ENCODE assay signal across 26 cellular contexts in genomic region chr6:10793035-10793434, GRCh38. TPM values are rescaled to one million over a fixed set of nuclear protein-coding genes. Genes with fewer than 3 reads are reported as not detected.
A peak's percentile ranks its signal among the peaks of the same experiment; 100 is the strongest.
DNase-seq lines count a peak whose midpoint lies in the region; ATAC-seq, FAIRE-seq and TF ChIP-seq lines count a peak whose summit lies in the region.
"Had no signal": no experiment of that assay in that cellular context is flagged by ENCODE, and none has a peak within 500 bp of the region (broad histone marks: within the 10 kb centered on the region; RNA-seq: fewer than 3 reads in every experiment).

No MANE protein-coding gene starts in this region.

- H3K4me3 ChIP-seq in HepG2 (replicated peaks in 1 of 3; ENCODE audit: insufficient read depth in 1 of 3, low read depth in 2 of 3, low read length in 3 of 3), result no peak overlapping the region; a peak in 1 of 6 replicates
- H3K4me3 ChIP-seq in right lobe of liver, result no peak overlapping the region
- no peak overlapping the region for H3K4me3 ChIP-seq in body of pancreas
- H3K4me3 ChIP-seq: A549, BLaER1, GM12878 had no signal

- H3K4me1 ChIP-seq in HepG2 (ENCODE audit: insufficient read depth, low read length) (peaks cover 24% of the 10 kb centered on the region), right lobe of liver (no peaks in the 10 kb centered on the region), body of pancreas (no peaks in the 10 kb centered on the region)
- H3K4me1 ChIP-seq: BE2C, BLaER1 had no signal

- TF ChIP-seq CTCF in HepG2 (CRISPR knock-in tag; IDR thresholded peaks at IDR 0.05) (no peak), right lobe of liver (IDR thresholded peaks at IDR 0.05) (no peak), body of pancreas (IDR thresholded peaks at IDR 0.05) (no peak)

- intact Hi-C loops in HepG2 (cut with micrococcal nuclease; ENCODE audit: unreplicated experiment), result loop anchor here (2.0 kb wide), 1 partner anchor 70 kb away; the partner anchor contains the start of gene TMEM14C
- intact Hi-C loops in right lobe of liver (cut with DNase I), result no loop called here
- intact Hi-C loops in body of pancreas (cut with DNase I), result no loop called here

- H3K9ac ChIP-seq in HepG2 (ENCODE audit: insufficient read depth, low read depth, low read length), result no peak overlapping the region; the same call in 1 of the 2 replicates
- H3K9ac ChIP-seq: BLaER1 had no signal

- CTCF ChIA-PET in HepG2 (lab: Yijun Ruan, JAX; ENCODE audit: low intra/inter-chr PET ratio, low total read pairs), result no interaction called here

- in situ Hi-C loops in HepG2 (cut with HindIII; ENCODE audit: extremely low pct_ligation_motif_present, low pct_unique_long_range_greater_than_20kb), result no loop called here

- POLR2A ChIA-PET in HepG2 (lab: Yijun Ruan, JAX), result no interaction called here

- no peak for TF ChIP-seq RAD21 in HepG2 (CRISPR knock-in tag; IDR thresholded peaks at IDR 0.05)

- H3K27ac ChIP-seq in HepG2 (ENCODE audit: extremely low read length, insufficient read depth, low read length) (peak overlapping the region; percentile 30), right lobe of liver (no peak overlapping the region), body of pancreas (no peak overlapping the region)
- H3K27ac ChIP-seq: 22Rv1, A549, BLaER1 had no signal

- no peak overlapping the region for H2AFZ ChIP-seq in HepG2 (ENCODE audit: low read length)

- peak overlapping the region; percentile 48 for H3K4me2 ChIP-seq in HepG2 (ENCODE audit: low read depth, low read length)
- H3K4me2 ChIP-seq: A549, BLaER1 had no signal

- TF ChIP-seq POLR2A in HepG2 (IDR thresholded peaks at IDR 0.05; ENCODE audit: insufficient read depth in 1 of 2, low read depth in 2 of 2, low read length in 2 of 2) (no peak), right lobe of liver (IDR thresholded peaks at IDR 0.05) (no peak), body of pancreas (IDR thresholded peaks at IDR 0.05) (no peak)

- FAIRE-seq in HepG2 (lab: Jason Lieb, UNC), result peak; percentile 93
- FAIRE-seq: A549, GM12878, GM12892, GM18507 had no signal

- no peaks in the 10 kb centered on the region for H3K9me3 ChIP-seq in HepG2 (ENCODE audit: low read length)
- H3K9me3 ChIP-seq in right lobe of liver, result no peaks in the 10 kb centered on the region
- H3K9me3 ChIP-seq in body of pancreas, result no peaks in the 10 kb centered on the region
- H3K9me3 ChIP-seq: A549, BE2C, BLaER1 had no signal

- DNase-seq in HepG2 (ENCODE audit: low spot score) (peak; percentile 82), right lobe of liver (no peak), pons (ENCODE audit: low spot score) (peak; percentile 47), body of pancreas (no peak)
- no peak for DNase-seq in stimulated activated CD4-positive, alpha-beta T cell treated with anti-CD3 and anti-CD28 coated beads, Interleukin-4, amount 100 ng/mL, for 1 hour
- DNase-seq: BE2C; C1 segment of cervical spinal cord; CD4-positive, alpha-beta memory T cell; CD4-positive, CD25-positive, alpha-beta regulatory T cell; CD8-positive, alpha-beta memory T cell; COR-L47; DMS 273 treated with DMSO at 0.1 percent for 48 hours; DMS153; DMS53; DMS79; DND-41; EL; GDM1 had no signal

- TF ChIP-seq EP300 in HepG2 (IDR thresholded peaks at IDR 0.05; ENCODE audit: low read depth in 2 of 2, low read length in 2 of 2) (peak in 1 of 2 experiments; percentile 16; a peak in 1 of 4 replicates), HepG2 (CRISPR knock-in tag; IDR thresholded peaks at IDR 0.05; ENCODE audit: borderline replicate concordance) (no peak)

- no peaks in the 10 kb centered on the region for H4K20me1 ChIP-seq in HepG2 (ENCODE audit: insufficient read depth, low read length)
- H4K20me1 ChIP-seq: BLaER1 had no signal

- no peaks in the 10 kb centered on the region for H3K27me3 ChIP-seq in HepG2 (ENCODE audit: control insufficient read depth in 1 of 2, insufficient read depth in 2 of 2, low read length in 2 of 2)
- no peaks in the 10 kb centered on the region for H3K27me3 ChIP-seq in right lobe of liver
- no peaks in the 10 kb centered on the region for H3K27me3 ChIP-seq in body of pancreas
- H3K27me3 ChIP-seq: BE2C, BLaER1 had no signal

- WGBS in HepG2 (ENCODE audit: low lambda C conversion rate), result 23% methylated on average over 3 of the region's 3 CpGs
- no CpG with 5 or more reads among the region's 3 CpGs for WGBS in right lobe of liver (ENCODE audit: insufficient coverage, low coverage, low lambda C conversion rate, missing lambda C conversion rate)
- 88 to 91% methylated on average over 3 of the region's 3 CpGs for WGBS in body of pancreas, 2 donors

- H3K36me3 ChIP-seq in HepG2 (replicated peaks in 1 of 2; ENCODE audit: control insufficient read depth in 1 of 2, insufficient read depth in 2 of 2, low read length in 2 of 2), result no peaks in the 10 kb centered on the region
- no peaks in the 10 kb centered on the region for H3K36me3 ChIP-seq in right lobe of liver
- H3K36me3 ChIP-seq in body of pancreas (replicated peaks in 1 of 2; ENCODE audit: insufficient read depth in 1 of 2, low read depth in 2 of 2), result no peaks in the 10 kb centered on the region
- H3K36me3 ChIP-seq: BE2C had no signal

- ATAC-seq in HepG2 (peak; percentile 99), right lobe of liver (no peak), body of pancreas (no peak)

- no peaks in the 10 kb centered on the region for H3K79me2 ChIP-seq in HepG2 (ENCODE audit: insufficient read depth, low read length)

- BruUV-seq in HepG2 (replicated peaks; lab: Mats Ljungman, UMichigan), result no TSS peak

TF ChIP-seq in HepG2, 621 proteins besides CTCF, POLR2A, EP300 and RAD21 (continues in another document):
- 0 out of 2 replicates have a peak, but pooled peaks have one; percentile 21 for TF ChIP-seq GATAD2A (CRISPR knock-in tag; IDR thresholded peaks at IDR 0.05)

RNA-seq across cellular contexts. Expression of gene MAK, which starts 45.3 kb away (rescaled TPM):
- total RNA-seq in HepG2 (2016; rRNA removed; fragmentation: Illumina TruSeq; extraction: Trizol) (0.04 and 0.17 TPM in 2 replicates), right lobe of liver (under 1 TPM in 3 of 6 experiments, not detected in 3; 0.12 to 0.18 (median 0.15) TPM), body of pancreas (under 1 TPM in 1 of 2 donors, not detected in 1; 0.26 TPM)
- 0.20 TPM in 1 of 2 replicates, not detected in the other for total RNA-seq in HepG2 (2016; cell fraction: cytosol; rRNA removed; fragmentation: Illumina TruSeq; extraction: Trizol; ENCODE audit: low read depth)
- total RNA-seq in HepG2 (2016; cell fraction: insoluble cytoplasmic fraction; rRNA removed; fragmentation: Illumina TruSeq; extraction: Trizol), result 0.04 TPM in 1 of 2 replicates, not detected in the other
- 0.10 and 0.12 TPM in 2 replicates for total RNA-seq in HepG2 (2016; cell fraction: membrane; rRNA removed; fragmentation: Illumina TruSeq; extraction: Trizol)
- 0.25 TPM in 1 of 2 replicates, not detected in the other for total RNA-seq in HepG2 (2016; cell fraction: nucleus; rRNA removed; fragmentation: Illumina TruSeq; extraction: Trizol)
- polyA plus RNA-seq in HepG2 (2011; rRNA removed), result 0.01 TPM in 1 of 2 replicates, not detected in the other
- not detected in 2 replicates for polyA plus RNA-seq in HepG2 (2011; cell fraction: cytosol; rRNA removed)
- polyA plus RNA-seq in HepG2 (2011; cell fraction: nucleus; rRNA removed), result not detected in 2 replicates
- polyA plus RNA-seq in HepG2 (2012), result 0.03 and 0.20 TPM in 2 replicates
- 0.05 TPM in 1 of 2 replicates, not detected in the other for polyA plus RNA-seq in HepG2 (2016; cell fraction: cytosol; fragmentation: Illumina TruSeq; extraction: Trizol; ENCODE audit: low read depth)
- polyA plus RNA-seq in HepG2 (2016; cell fraction: insoluble cytoplasmic fraction; fragmentation: Illumina TruSeq; extraction: Trizol; ENCODE audit: low read depth), result 0.10 and 0.13 TPM in 2 replicates
- 0.06 TPM in 1 of 2 replicates, not detected in the other for polyA plus RNA-seq in HepG2 (2016; cell fraction: membrane; fragmentation: Illumina TruSeq; extraction: Trizol; ENCODE audit: low read depth)
- polyA plus RNA-seq in HepG2 (2016; cell fraction: nucleus; fragmentation: Illumina TruSeq; extraction: Trizol; ENCODE audit: insufficient read depth, low read depth), result 0.27 TPM in 1 of 2 replicates, not detected in the other
- 0.05 TPM in 1 of 2 replicates, not detected in the other for polyA minus RNA-seq in HepG2 (2011; rRNA and poly(A)+ RNA removed; ENCODE audit: low replicate concordance)
- polyA minus RNA-seq in HepG2 (2011; cell fraction: cytosol; rRNA and poly(A)+ RNA removed), result not detected in 2 replicates
- not detected in 2 replicates for polyA minus RNA-seq in HepG2 (2011; cell fraction: nucleus; rRNA and poly(A)+ RNA removed)
- total RNA-seq: A172; CD4-positive, alpha-beta memory T cell; Daoy had no signal
- polyA plus RNA-seq: CD8-positive, alpha-beta memory T cell had no signal

RNA-seq across cellular contexts. Expression of gene TMEM14B, which starts 45.4 kb away (rescaled TPM):
- total RNA-seq in HepG2 (2016; rRNA removed; fragmentation: Illumina TruSeq; extraction: Trizol) (191 and 200 TPM in 2 replicates), right lobe of liver (10 to 100 TPM; 32.6 to 49.8 (median 43.5) TPM), body of pancreas (10 to 100 TPM; 49.3 to 49.4 TPM)
- total RNA-seq in HepG2 (2016; cell fraction: cytosol; rRNA removed; fragmentation: Illumina TruSeq; extraction: Trizol; ENCODE audit: low read depth), result 220 and 308 TPM in 2 replicates
- 192 and 194 TPM in 2 replicates for total RNA-seq in HepG2 (2016; cell fraction: insoluble cytoplasmic fraction; rRNA removed; fragmentation: Illumina TruSeq; extraction: Trizol)
- total RNA-seq in HepG2 (2016; cell fraction: membrane; rRNA removed; fragmentation: Illumina TruSeq; extraction: Trizol), result 279 and 333 TPM in 2 replicates
- total RNA-seq in HepG2 (2016; cell fraction: nucleus; rRNA removed; fragmentation: Illumina TruSeq; extraction: Trizol), result 116 and 125 TPM in 2 replicates
- 86.9 and 133 TPM in 2 replicates for polyA plus RNA-seq in HepG2 (2011; rRNA removed)
- polyA plus RNA-seq in HepG2 (2011; cell fraction: cytosol; rRNA removed), result 90.3 and 110 TPM in 2 replicates
- polyA plus RNA-seq in HepG2 (2011; cell fraction: nucleus; rRNA removed), result 36.1 and 45.4 TPM in 2 replicates
- 61.8 and 116 TPM in 2 replicates for polyA plus RNA-seq in HepG2 (2012)
- 248 and 371 TPM in 2 replicates for polyA plus RNA-seq in HepG2 (2016; cell fraction: cytosol; fragmentation: Illumina TruSeq; extraction: Trizol; ENCODE audit: low read depth)
- 171 and 177 TPM in 2 replicates for polyA plus RNA-seq in HepG2 (2016; cell fraction: insoluble cytoplasmic fraction; fragmentation: Illumina TruSeq; extraction: Trizol; ENCODE audit: low read depth)
- 243 and 316 TPM in 2 replicates for polyA plus RNA-seq in HepG2 (2016; cell fraction: membrane; fragmentation: Illumina TruSeq; extraction: Trizol; ENCODE audit: low read depth)
- 178 and 179 TPM in 2 replicates for polyA plus RNA-seq in HepG2 (2016; cell fraction: nucleus; fragmentation: Illumina TruSeq; extraction: Trizol; ENCODE audit: insufficient read depth, low read depth)
- polyA minus RNA-seq in HepG2 (2011; rRNA and poly(A)+ RNA removed; ENCODE audit: low replicate concordance), result 57.9 and 63.5 TPM in 2 replicates
- polyA minus RNA-seq in HepG2 (2011; cell fraction: cytosol; rRNA and poly(A)+ RNA removed), result 22.6 and 28.8 TPM in 2 replicates
- polyA minus RNA-seq in HepG2 (2011; cell fraction: nucleus; rRNA and poly(A)+ RNA removed), result 64.8 and 69.5 TPM in 2 replicates

Comparison
In these comparisons a context has a peak if more than half of its experiments do, and no peak if none do; other contexts are left out.
1. DNase-seq: peak in HepG2 (single experiment) and pons (single experiment); none in right lobe of liver (0 of 3), stimulated activated CD4-positive, alpha-beta T cell treated with anti-CD3 and anti-CD28 coated beads, Interleukin-4, amount 100 ng/mL, for 1 hour (single experiment) and body of pancreas (0 of 4).